ENCODE assay signal across 2 cellular contexts in the genomic region with DNA sequence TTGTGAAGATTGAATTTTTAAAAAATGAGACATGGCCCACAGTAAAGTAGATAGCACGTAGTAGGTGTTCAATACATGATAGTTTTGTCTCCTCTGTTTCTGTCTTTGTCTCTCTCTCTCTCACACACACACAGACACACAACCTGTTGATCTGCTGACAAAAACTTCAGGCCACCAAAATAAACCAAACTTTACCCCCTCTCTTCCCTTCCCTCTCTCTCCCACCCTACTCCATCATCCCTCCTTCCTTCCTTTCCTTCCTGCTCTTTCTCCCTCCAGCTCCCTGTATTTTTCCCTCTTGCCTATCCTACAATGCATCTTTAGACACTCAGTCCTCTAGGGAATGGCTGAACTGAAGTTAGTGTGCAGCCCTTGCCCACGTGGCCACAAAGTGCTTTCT.
TF ChIP-seq lines count a peak whose summit lies in the region.

No MANE protein-coding gene starts in this region.

TF ChIP-seq in HEK293, 187 proteins besides CTCF, POLR2A, EP300 and RAD21 (continued from another document):
- TF ChIP-seq TRIM28 (IDR thresholded peaks at IDR 0.05; ENCODE audit: borderline replicate concordance, low read length) (no peak), SCRT2 (tag by site-specific recombination; IDR thresholded peaks at IDR 0.05) (peak; percentile 76)
- TF ChIP-seq, protein P1, sequence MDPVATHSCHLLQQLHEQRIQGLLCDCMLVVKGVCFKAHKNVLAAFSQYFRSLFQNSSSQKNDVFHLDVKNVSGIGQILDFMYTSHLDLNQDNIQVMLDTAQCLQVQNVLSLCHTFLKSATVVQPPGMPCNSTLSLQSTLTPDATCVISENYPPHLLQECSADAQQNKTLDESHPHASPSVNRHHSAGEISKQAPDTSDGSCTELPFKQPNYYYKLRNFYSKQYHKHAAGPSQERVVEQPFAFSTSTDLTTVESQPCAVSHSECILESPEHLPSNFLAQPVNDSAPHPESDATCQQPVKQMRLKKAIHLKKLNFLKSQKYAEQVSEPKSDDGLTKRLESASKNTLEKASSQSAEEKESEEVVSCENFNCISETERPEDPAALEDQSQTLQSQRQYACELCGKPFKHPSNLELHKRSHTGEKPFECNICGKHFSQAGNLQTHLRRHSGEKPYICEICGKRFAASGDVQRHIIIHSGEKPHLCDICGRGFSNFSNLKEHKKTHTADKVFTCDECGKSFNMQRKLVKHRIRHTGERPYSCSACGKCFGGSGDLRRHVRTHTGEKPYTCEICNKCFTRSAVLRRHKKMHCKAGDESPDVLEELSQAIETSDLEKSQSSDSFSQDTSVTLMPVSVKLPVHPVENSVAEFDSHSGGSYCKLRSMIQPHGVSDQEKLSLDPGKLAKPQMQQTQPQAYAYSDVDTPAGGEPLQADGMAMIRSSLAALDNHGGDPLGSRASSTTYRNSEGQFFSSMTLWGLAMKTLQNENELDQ (tag by site-specific recombination; IDR thresholded peaks at IDR 0.05; ENCODE audit: low read depth): no peak
- TF ChIP-seq, protein P2, sequence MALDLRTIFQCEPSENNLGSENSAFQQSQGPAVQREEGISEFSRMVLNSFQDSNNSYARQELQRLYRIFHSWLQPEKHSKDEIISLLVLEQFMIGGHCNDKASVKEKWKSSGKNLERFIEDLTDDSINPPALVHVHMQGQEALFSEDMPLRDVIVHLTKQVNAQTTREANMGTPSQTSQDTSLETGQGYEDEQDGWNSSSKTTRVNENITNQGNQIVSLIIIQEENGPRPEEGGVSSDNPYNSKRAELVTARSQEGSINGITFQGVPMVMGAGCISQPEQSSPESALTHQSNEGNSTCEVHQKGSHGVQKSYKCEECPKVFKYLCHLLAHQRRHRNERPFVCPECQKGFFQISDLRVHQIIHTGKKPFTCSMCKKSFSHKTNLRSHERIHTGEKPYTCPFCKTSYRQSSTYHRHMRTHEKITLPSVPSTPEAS (tag by site-specific recombination; IDR thresholded peaks at IDR 0.05): no peak

TF ChIP-seq in neural cell, 6 proteins besides CTCF, POLR2A, EP300 and RAD21 (continued from another document):
- TF ChIP-seq POLR2AphosphoS5 (IDR thresholded peaks at IDR 0.05): no peak
- no peak for TF ChIP-seq SMC3 (conservative IDR thresholded peaks at IDR 0.05; ENCODE audit: poor library complexity)
- no peak for TF ChIP-seq TAF1 (IDR thresholded peaks at IDR 0.05; ENCODE audit: low read depth)
- TF ChIP-seq EZH2 (IDR thresholded peaks at IDR 0.05; ENCODE audit: borderline replicate concordance, insufficient read depth, low read length, poor library complexity, severe bottlenecking): no peak
- TF ChIP-seq, protein P3, sequence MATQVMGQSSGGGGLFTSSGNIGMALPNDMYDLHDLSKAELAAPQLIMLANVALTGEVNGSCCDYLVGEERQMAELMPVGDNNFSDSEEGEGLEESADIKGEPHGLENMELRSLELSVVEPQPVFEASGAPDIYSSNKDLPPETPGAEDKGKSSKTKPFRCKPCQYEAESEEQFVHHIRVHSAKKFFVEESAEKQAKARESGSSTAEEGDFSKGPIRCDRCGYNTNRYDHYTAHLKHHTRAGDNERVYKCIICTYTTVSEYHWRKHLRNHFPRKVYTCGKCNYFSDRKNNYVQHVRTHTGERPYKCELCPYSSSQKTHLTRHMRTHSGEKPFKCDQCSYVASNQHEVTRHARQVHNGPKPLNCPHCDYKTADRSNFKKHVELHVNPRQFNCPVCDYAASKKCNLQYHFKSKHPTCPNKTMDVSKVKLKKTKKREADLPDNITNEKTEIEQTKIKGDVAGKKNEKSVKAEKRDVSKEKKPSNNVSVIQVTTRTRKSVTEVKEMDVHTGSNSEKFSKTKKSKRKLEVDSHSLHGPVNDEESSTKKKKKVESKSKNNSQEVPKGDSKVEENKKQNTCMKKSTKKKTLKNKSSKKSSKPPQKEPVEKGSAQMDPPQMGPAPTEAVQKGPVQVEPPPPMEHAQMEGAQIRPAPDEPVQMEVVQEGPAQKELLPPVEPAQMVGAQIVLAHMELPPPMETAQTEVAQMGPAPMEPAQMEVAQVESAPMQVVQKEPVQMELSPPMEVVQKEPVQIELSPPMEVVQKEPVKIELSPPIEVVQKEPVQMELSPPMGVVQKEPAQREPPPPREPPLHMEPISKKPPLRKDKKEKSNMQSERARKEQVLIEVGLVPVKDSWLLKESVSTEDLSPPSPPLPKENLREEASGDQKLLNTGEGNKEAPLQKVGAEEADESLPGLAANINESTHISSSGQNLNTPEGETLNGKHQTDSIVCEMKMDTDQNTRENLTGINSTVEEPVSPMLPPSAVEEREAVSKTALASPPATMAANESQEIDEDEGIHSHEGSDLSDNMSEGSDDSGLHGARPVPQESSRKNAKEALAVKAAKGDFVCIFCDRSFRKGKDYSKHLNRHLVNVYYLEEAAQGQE (IDR thresholded peaks at IDR 0.05; ENCODE audit: borderline replicate concordance): no peak
